ENCODE assay signal across 1 cellular context in genomic region chr3:170180952-170181876, GRCh38.
TF ChIP-seq lines count a peak whose summit lies in the region.

TSS of gene PHC3 (minus strand) at chr3:170181733. CDS start at chr3:170181715, 18 bp downstream.

TF ChIP-seq in GM12878, 131 proteins besides CTCF, POLR2A, EP300 and RAD21 (continued from another document):
- TF ChIP-seq BACH1 (IDR thresholded peaks at IDR 0.05; ENCODE audit: borderline replicate concordance) (peak; percentile 74), BCL11A (IDR thresholded peaks at IDR 0.05; ENCODE audit: low read depth, low read length) (0 out of 2 replicates have a peak, but pooled peaks have one; percentile 6), PML (IDR thresholded peaks at IDR 0.05; ENCODE audit: low read length) (peak; percentile 71; the same call in 1 of the 2 replicates), PKNOX1 (IDR thresholded peaks at IDR 0.05) (peak; percentile 79), POU2F2 (IDR thresholded peaks at IDR 0.05; ENCODE audit: borderline replicate concordance, low read depth, low read length) (peak; percentile 78; the same call in 2 of the 3 replicates), MTA3 (IDR thresholded peaks at IDR 0.05; ENCODE audit: borderline replicate concordance, low read length) (no peak), PBX3 (IDR thresholded peaks at IDR 0.05; ENCODE audit: insufficient replicate concordance, low read depth, low read length) (no peak), MEF2B (IDR thresholded peaks at IDR 0.05; ENCODE audit: partially characterized antibody, poor library complexity, severe bottlenecking) (peak; percentile 84), SPI1 (IDR thresholded peaks at IDR 0.05; ENCODE audit: borderline replicate concordance, insufficient read depth, low read depth, low read length) (no peak), SKIL (IDR thresholded peaks at IDR 0.05; ENCODE audit: low read depth, poor library complexity, severe bottlenecking) (peak; percentile 10), ZNF24 (IDR thresholded peaks at IDR 0.05) (no peak), FOXK2 (IDR thresholded peaks at IDR 0.05) (no peak), PRDM15 (CRISPR knock-in tag; IDR thresholded peaks at IDR 0.05) (no peak), ETV6 (conservative IDR thresholded peaks at IDR 0.05 in 1 of 2, IDR thresholded peaks at IDR 0.05 in 1 of 2; ENCODE audit: borderline replicate concordance in 1 of 2, low read depth in 1 of 2) (no peak), ZBTB4 (CRISPR knock-in tag; IDR thresholded peaks at IDR 0.05) (no peak), CHD1 (IDR thresholded peaks at IDR 0.05; ENCODE audit: low read depth, low read length) (no peak), MAX (IDR thresholded peaks at IDR 0.05; ENCODE audit: low read depth, low read length) (peak; percentile 95), IRF3 (IDR thresholded peaks at IDR 0.05) (no peak), ZNF592 (IDR thresholded peaks at IDR 0.05) (no peak), ZBTB33 (IDR thresholded peaks at IDR 0.05) (no peak), HDAC2 (IDR thresholded peaks at IDR 0.05) (no peak), SMAD1 (IDR thresholded peaks at IDR 0.05; ENCODE audit: low read depth, partially characterized antibody) (no peak), RCOR1 (conservative IDR thresholded peaks at IDR 0.05; ENCODE audit: low read depth, low read length) (no peak), BMI1 (IDR thresholded peaks at IDR 0.05; ENCODE audit: borderline replicate concordance) (no peak), RBBP5 (conservative IDR thresholded peaks at IDR 0.05) (no peak), IRF4 (IDR thresholded peaks at IDR 0.05; ENCODE audit: low read depth, low read length) (0 out of 2 replicates have a peak, but pooled peaks have one; percentile 55), SIN3A (IDR thresholded peaks at IDR 0.05; ENCODE audit: low read depth, low read length) (no peak; the same call in 1 of the 2 replicates), STAT3 (IDR thresholded peaks at IDR 0.05; ENCODE audit: low read depth, low read length) (no peak), CHD2 (IDR thresholded peaks at IDR 0.05; ENCODE audit: borderline replicate concordance, low read depth, low read length) (peak; percentile 46; the same call in 1 of the 2 replicates), EED (IDR thresholded peaks at IDR 0.05; ENCODE audit: low read depth) (0 out of 2 replicates have a peak, but pooled peaks have one; percentile 34), PAX8 (IDR thresholded peaks at IDR 0.05) (no peak), TBL1XR1 (IDR thresholded peaks at IDR 0.05; ENCODE audit: low read depth, low read length) (peak; percentile 48; the same call in 1 of the 2 replicates), SMARCA5 (IDR thresholded peaks at IDR 0.05) (no peak), ESRRA (IDR thresholded peaks at IDR 0.05; ENCODE audit: low read length) (no peak), TARDBP (IDR thresholded peaks at IDR 0.05; ENCODE audit: borderline replicate concordance) (no peak; the same call in 1 of the 2 replicates), HDGF (IDR thresholded peaks at IDR 0.05) (peak; percentile 57; the same call in 1 of the 2 replicates), RB1 (IDR thresholded peaks at IDR 0.05; ENCODE audit: borderline replicate concordance) (no peak), ZNF274 (IDR thresholded peaks at IDR 0.05; ENCODE audit: insufficient read depth, insufficient read length) (no peak), CHD4 (IDR thresholded peaks at IDR 0.05) (no peak), TCF3 (IDR thresholded peaks at IDR 0.05; ENCODE audit: borderline replicate concordance, insufficient read depth, low read depth, low read length) (no peak), ASH2L (IDR thresholded peaks at IDR 0.05; ENCODE audit: borderline replicate concordance, low read depth) (no peak)
